In the genomic region with DNA sequence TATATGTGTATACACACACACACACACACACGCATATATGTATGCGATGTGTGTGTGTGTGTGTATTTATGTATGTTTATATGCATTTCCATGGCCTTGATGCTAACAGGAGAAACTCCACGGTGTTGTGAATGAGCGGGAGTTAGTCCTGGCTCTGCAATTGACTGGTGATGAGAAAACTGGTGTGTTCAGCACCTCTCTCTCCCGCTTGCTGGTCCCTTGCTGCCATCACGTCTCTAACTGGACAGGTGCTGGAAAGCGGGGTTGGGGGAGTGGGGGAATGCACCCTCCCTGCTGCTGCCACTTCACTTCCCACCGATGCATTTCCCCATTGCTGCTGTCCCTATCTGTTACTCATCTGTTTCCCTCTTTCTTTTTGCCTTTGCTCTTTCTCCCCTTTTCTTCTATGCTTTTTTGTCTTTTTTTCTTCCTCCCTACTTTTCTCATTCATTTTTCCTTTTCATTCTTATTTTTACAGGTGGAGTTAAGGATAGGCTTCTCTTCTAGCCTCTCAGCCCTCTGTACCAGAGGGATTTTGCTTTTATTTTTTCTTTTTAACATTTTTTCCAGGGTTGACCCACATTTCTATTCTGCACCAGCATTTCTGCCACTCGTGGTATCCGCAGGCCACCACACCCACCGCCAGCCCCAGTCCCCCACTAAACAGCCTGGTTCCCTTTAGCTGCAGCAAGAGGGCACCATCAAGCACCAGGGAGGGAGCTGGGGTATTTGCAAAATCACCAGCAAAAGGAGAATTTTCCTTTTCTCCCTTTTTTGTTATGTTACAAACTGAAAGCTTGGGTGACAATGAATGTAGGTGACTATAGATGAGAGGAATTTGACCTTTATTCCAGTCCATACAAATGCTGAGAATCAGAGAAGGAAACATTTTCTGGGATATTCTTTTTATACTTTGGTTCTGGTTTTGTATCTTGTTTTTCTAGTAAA, we compare ENCODE assay signal across 8 cellular contexts.
A peak's percentile ranks its signal among the peaks of the same experiment; 100 is the strongest.
DNase-seq lines count a peak whose midpoint lies in the region; ATAC-seq and TF ChIP-seq lines count a peak whose summit lies in the region.

No MANE protein-coding gene starts in this region.

- intact Hi-C loops in aorta (cut with DNase I), result no loop called here

- peaks cover 0 to 4% of the 10 kb centered on the region in 2 donors for H3K36me3 ChIP-seq in lung (ENCODE audit: control insufficient read depth in 2 of 2, insufficient read depth in 2 of 2, low read length in 2 of 2)
- H3K36me3 ChIP-seq in urinary bladder (ENCODE audit: insufficient read depth), result no peaks in the 10 kb centered on the region
- H3K36me3 ChIP-seq in aorta (ENCODE audit: control insufficient read depth in 1 of 2, insufficient read depth in 2 of 2, low read length in 1 of 2), result no peaks in the 10 kb centered on the region

- H3K9me3 ChIP-seq in lung (ENCODE audit: control insufficient read depth in 2 of 2, insufficient read depth in 1 of 2, low read length in 1 of 2), result no peaks in the 10 kb centered on the region
- H3K9me3 ChIP-seq in aorta (ENCODE audit: control insufficient read depth, low read length), result no peaks in the 10 kb centered on the region

- TF ChIP-seq CTCF in lung (IDR thresholded peaks at IDR 0.05; ENCODE audit: control extremely low read depth, extremely low read depth), result no peak

- H3K27me3 ChIP-seq in lung (ENCODE audit: control insufficient read depth, insufficient read depth), result no peaks in the 10 kb centered on the region
- no peaks in the 10 kb centered on the region for H3K27me3 ChIP-seq in aorta (ENCODE audit: control insufficient read depth in 1 of 2, insufficient read depth in 2 of 2, low read length in 1 of 2)

- ATAC-seq in lung (ENCODE audit: insufficient read depth, low FRiP score) (no peak), GM18858 (IDR thresholded peaks at IDR 0.05; ENCODE audit: unreplicated experiment) (no peak), aorta (ENCODE audit: low FRiP score) (no peak), GM18867 (IDR thresholded peaks at IDR 0.05; ENCODE audit: unreplicated experiment) (no peak)

- peak overlapping the region; percentile 79 for H3K27ac ChIP-seq in caudate nucleus (ENCODE audit: low read depth, low read length)
- H3K27ac ChIP-seq in lung (ENCODE audit: low read depth in 1 of 2, low read length in 1 of 2), result peak overlapping the region; percentile 80 to 96
- H3K27ac ChIP-seq in urinary bladder (ENCODE audit: low read depth), result peak overlapping the region; percentile 59
- H3K27ac ChIP-seq in aorta (ENCODE audit: low read depth in 1 of 2, low read length in 2 of 2), result peak overlapping the region in 1 of 2 donors; percentile 42

- WGBS in lung, 2 donors, result 52 to 57% methylated on average over 11 of the region's 11 CpGs
- 67% methylated on average over 11 of the region's 11 CpGs for WGBS in urinary bladder
- WGBS in aorta, 2 donors, result 51 to 52% methylated on average over 11 of the region's 11 CpGs

- DNase-seq in activated CD8-positive, alpha-beta memory T cell treated with anti-CD3 and anti-CD28 coated beads for 24 hours, result peak; percentile 28
- no peak for DNase-seq in activated CD8-positive, alpha-beta memory T cell treated with anti-CD3 and anti-CD28 coated beads, Interleukin-2, amount 50 U/mL, for 4 hours
- peak in 5 of 61 donors; percentile 19 to 45 (median 22) for DNase-seq in caudate nucleus (lab: John Stamatoyannopoulos, UW)
- no peak for DNase-seq in lung (ENCODE audit: low spot score)
- no peak for DNase-seq in aorta

- no peak overlapping the region for H3K4me3 ChIP-seq in lung
- H3K4me3 ChIP-seq in urinary bladder (ENCODE audit: low read depth, low read length), result no peak overlapping the region
- H3K4me3 ChIP-seq in aorta (ENCODE audit: low read length in 2 of 2), result peak overlapping the region in 1 of 2 donors; percentile 6

- H3K4me1 ChIP-seq in lung (ENCODE audit: control insufficient read depth in 2 of 2, insufficient read depth in 2 of 2, low read length in 2 of 2) (peaks cover 20 to 24% of the 10 kb centered on the region in 2 donors), urinary bladder (ENCODE audit: insufficient read depth) (peaks cover 3% of the 10 kb centered on the region), aorta (ENCODE audit: control insufficient read depth in 1 of 2, insufficient read depth in 2 of 2, low read length in 2 of 2) (peaks cover 7 to 14% of the 10 kb centered on the region in 2 donors)
